In the genomic region with DNA sequence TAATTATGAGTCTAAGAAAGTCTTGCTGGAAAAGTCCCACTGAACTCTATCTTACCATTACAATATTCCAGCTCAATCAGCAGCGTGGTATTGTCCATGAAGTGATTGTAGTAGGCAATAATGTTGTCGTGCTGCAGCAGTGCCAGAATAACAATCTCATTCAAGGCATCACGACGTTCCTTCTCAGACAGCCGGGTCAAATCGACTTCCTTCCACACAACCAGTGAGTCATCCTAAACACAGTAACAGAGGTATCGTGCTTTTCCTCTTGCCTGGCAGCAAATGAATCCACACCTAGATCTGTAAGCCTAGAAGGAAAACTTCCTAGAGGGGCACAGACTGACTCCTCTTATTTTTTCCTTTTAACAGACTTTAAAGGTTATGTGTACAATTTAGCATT, we compare ENCODE assay signal across 8 cellular contexts. TPM values are rescaled to one million over a fixed set of nuclear protein-coding genes. Genes with fewer than 3 reads are reported as not detected.
A peak's percentile ranks its signal among the peaks of the same experiment; 100 is the strongest.
DNase-seq lines count a peak whose midpoint lies in the region; ATAC-seq and TF ChIP-seq lines count a peak whose summit lies in the region.

No MANE protein-coding gene starts in this region.

- TF ChIP-seq CTCF in AG09309 (IDR thresholded peaks at IDR 0.05; ENCODE audit: control insufficient read depth, insufficient read depth, low read depth, low read length, missing control alignments) = no peak
- no peak for TF ChIP-seq CTCF in lower lobe of right lung (IDR thresholded peaks at IDR 0.05)

- H3K36me3 Mint-ChIP-seq in activated naive CD4-positive, alpha-beta T cell treated with anti-CD3 and anti-CD28 coated beads, Interleukin-2, amount 50 U/mL, for 24 hours = peaks cover 13% of the 10 kb centered on the region

- no peaks in the 10 kb centered on the region for H3K9me3 ChIP-seq in lower lobe of right lung

- peak overlapping the region; percentile 58 for H3K27ac ChIP-seq in lower lobe of right lung

- peaks cover 59% of the 10 kb centered on the region for H3K4me1 Mint-ChIP-seq in activated naive CD4-positive, alpha-beta T cell treated with anti-CD3 and anti-CD28 coated beads, Interleukin-2, amount 50 U/mL, for 24 hours

- no peaks in the 10 kb centered on the region for H3K9me3 Mint-ChIP-seq in activated naive CD4-positive, alpha-beta T cell treated with anti-CD3 and anti-CD28 coated beads, Interleukin-2, amount 50 U/mL, for 24 hours

- no peaks in the 10 kb centered on the region for H3K27me3 Mint-ChIP-seq in activated naive CD4-positive, alpha-beta T cell treated with anti-CD3 and anti-CD28 coated beads, Interleukin-2, amount 50 U/mL, for 24 hours

- DNase-seq in AG09309 (ENCODE audit: low read depth) (peak; percentile 42), M059J (ENCODE audit: low read depth) (peak; percentile 87), lower lobe of right lung (no peak), middle frontal gyrus (ENCODE audit: extremely low spot score, low spot score) (no peak), NCI-H510A (lab: John Stamatoyannopoulos, UW) (no peak)

- intact Hi-C loops in lower lobe of right lung (cut with DNase I) = no loop called here

- peaks cover 20% of the 10 kb centered on the region for H3K36me3 ChIP-seq in lower lobe of right lung

- peaks cover 59% of the 10 kb centered on the region for H3K4me1 ChIP-seq in lower lobe of right lung

- no peak for ATAC-seq in lower lobe of right lung
- no peak for ATAC-seq in HG02571 (IDR thresholded peaks at IDR 0.05; ENCODE audit: unreplicated experiment)
- ATAC-seq in GM19324 (IDR thresholded peaks at IDR 0.05; ENCODE audit: low FRiP score, unreplicated experiment) = no peak

- peak overlapping the region; percentile 61 for H3K4me3 Mint-ChIP-seq in activated naive CD4-positive, alpha-beta T cell treated with anti-CD3 and anti-CD28 coated beads, Interleukin-2, amount 50 U/mL, for 24 hours

- no peak overlapping the region for H3K4me3 ChIP-seq in AG09309 (ENCODE audit: control insufficient read depth, low read depth, low read length)
- H3K4me3 ChIP-seq in lower lobe of right lung = no peak overlapping the region

- H3K27ac Mint-ChIP-seq in activated naive CD4-positive, alpha-beta T cell treated with anti-CD3 and anti-CD28 coated beads, Interleukin-2, amount 50 U/mL, for 24 hours = peak overlapping the region; percentile 91

- no peaks in the 10 kb centered on the region for H3K27me3 ChIP-seq in lower lobe of right lung (ENCODE audit: low read depth)

RNA-seq across cellular contexts. Expression of a gene that starts 2.9 kb away (rescaled TPM):
- 16.4 and 21.5 TPM in 2 replicates for total RNA-seq in M059J (2014; rRNA removed; shearing (Covaris generic))
- total RNA-seq in lower lobe of right lung = 97.7 TPM

RNA-seq across cellular contexts. Expression of a gene that starts 52.4 kb away (rescaled TPM):
- 373 and 460 TPM in 2 replicates for total RNA-seq in M059J (2014; rRNA removed; shearing (Covaris generic))
- 286 TPM for total RNA-seq in lower lobe of right lung

RNA-seq across cellular contexts. Expression of a gene that starts 54.5 kb away (rescaled TPM):
- 1.3 and 9.8 TPM in 2 replicates for total RNA-seq in M059J (2014; rRNA removed; shearing (Covaris generic))
- 4.7 TPM for total RNA-seq in lower lobe of right lung

Comparison
In these comparisons a context has a peak if more than half of its experiments do, and no peak if none do; other contexts are left out.
1. DNase-seq: peak in AG09309 (single experiment) and M059J (single experiment); none in lower lobe of right lung (single experiment), middle frontal gyrus (single experiment) and NCI-H510A (single experiment).